1 cellular context compared by ENCODE assay signal in the genomic region with DNA sequence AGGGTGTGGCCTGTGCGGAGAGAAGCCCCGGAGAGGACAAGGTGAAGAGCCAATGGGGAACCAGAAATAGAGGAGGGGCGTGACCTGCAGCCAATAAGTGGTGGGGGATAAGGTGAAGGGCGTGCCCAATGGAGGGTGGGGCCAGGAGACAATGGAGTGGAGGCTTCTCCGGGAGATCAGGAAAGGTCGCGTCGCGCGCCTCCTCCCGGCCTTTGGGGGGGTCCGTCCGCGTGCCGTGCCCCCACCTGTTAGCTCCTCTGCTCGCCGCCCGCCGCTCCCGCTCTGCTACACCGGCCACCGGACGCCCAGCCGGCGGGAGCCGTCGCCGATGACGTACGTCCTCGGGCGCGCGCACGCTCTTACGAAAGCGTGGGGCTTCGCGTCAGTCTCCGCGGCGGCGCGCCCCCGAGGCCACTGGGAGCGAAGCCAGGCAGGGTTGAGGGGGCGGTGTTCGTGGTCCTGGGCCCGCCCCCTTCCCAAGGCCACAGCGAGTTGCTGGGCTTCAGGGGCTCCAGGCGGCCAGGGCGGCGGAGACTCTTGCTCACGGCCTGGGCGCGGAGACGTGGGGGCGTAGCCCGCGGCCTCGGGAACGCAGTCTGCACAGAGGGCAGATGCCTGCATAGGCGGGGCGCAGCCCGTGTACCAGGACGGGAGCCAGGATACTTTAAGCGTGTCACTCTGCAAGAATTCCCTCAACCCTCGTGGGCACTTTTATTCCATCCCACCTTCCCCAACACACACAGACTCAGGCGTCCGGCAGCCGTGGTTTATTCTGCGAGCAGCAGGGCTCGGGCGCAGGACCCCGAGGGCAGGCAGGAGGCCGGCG.
TF ChIP-seq lines count a peak whose summit lies in the region.

A gene (minus strand): TSS at position 337 of the 826 bp plus-strand sequence. CDS start 3,353 bp downstream, outside the sequence.

TF ChIP-seq in HepG2, 621 proteins besides CTCF, POLR2A, EP300 and RAD21 (continued from another document and continues in another):
- TF ChIP-seq, protein P1, sequence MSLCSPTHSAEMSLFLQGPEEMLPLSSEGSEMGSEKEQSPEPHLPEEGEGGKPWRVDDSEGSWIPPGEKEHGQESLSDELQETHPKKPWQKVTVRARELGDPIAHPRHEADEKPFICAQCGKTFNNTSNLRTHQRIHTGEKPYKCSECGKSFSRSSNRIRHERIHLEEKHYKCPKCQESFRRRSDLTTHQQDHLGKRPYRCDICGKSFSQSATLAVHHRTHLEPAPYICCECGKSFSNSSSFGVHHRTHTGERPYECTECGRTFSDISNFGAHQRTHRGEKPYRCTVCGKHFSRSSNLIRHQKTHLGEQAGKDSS (CRISPR knock-in tag; IDR thresholded peaks at IDR 0.05; ENCODE audit: borderline replicate concordance, low read depth): peak; percentile 41
- TF ChIP-seq ZNF263 (CRISPR knock-in tag; IDR thresholded peaks at IDR 0.05) (no peak), MYNN (CRISPR knock-in tag; IDR thresholded peaks at IDR 0.05; ENCODE audit: low read depth) (no peak; the same call in 1 of the 2 replicates), ZFY (CRISPR knock-in tag; IDR thresholded peaks at IDR 0.05) (peak; percentile 59), ZMYM4 (CRISPR knock-in tag; IDR thresholded peaks at IDR 0.05) (no peak; the same call in 1 of the 2 replicates), ZNF552 (CRISPR knock-in tag; IDR thresholded peaks at IDR 0.05; ENCODE audit: borderline replicate concordance) (no peak), FOXO1 (CRISPR knock-in tag; IDR thresholded peaks at IDR 0.05) (peak; percentile 71; the same call in 1 of the 2 replicates), ZNF782 (CRISPR knock-in tag; IDR thresholded peaks at IDR 0.05; ENCODE audit: borderline replicate concordance) (peak; percentile 93; the same call in 1 of the 2 replicates), ZNF562 (CRISPR knock-in tag; IDR thresholded peaks at IDR 0.05; ENCODE audit: borderline replicate concordance) (no peak), CENPT (CRISPR knock-in tag; IDR thresholded peaks at IDR 0.05; ENCODE audit: low read depth) (no peak), NR2F6 (IDR thresholded peaks at IDR 0.05) (no peak), NR2F6 (CRISPR knock-in tag; IDR thresholded peaks at IDR 0.05) (no peak), NFRKB (IDR thresholded peaks at IDR 0.05) (no peak), MTF1 (CRISPR knock-in tag; IDR thresholded peaks at IDR 0.05) (no peak), ZBTB20 (CRISPR knock-in tag; IDR thresholded peaks at IDR 0.05; ENCODE audit: borderline replicate concordance, low read depth) (peak; percentile 7; the same call in 1 of the 2 replicates), FOXK2 (IDR thresholded peaks at IDR 0.05) (peak; percentile 37; the same call in 1 of the 2 replicates), ZNF446 (CRISPR knock-in tag; IDR thresholded peaks at IDR 0.05) (no peak), ZIK1 (CRISPR knock-in tag; IDR thresholded peaks at IDR 0.05; ENCODE audit: borderline replicate concordance, low read depth) (no peak; the same call in 1 of the 2 replicates), ZNF781 (CRISPR knock-in tag; IDR thresholded peaks at IDR 0.05; ENCODE audit: borderline replicate concordance, not compliant biosample characterization) (no peak), ZNF747 (CRISPR knock-in tag; IDR thresholded peaks at IDR 0.05; ENCODE audit: borderline replicate concordance) (no peak; the same call in 1 of the 2 replicates), RFX1 (IDR thresholded peaks at IDR 0.05) (no peak), ZBTB38 (CRISPR knock-in tag; IDR thresholded peaks at IDR 0.05) (peak; percentile 67), NCOA1 (CRISPR knock-in tag; IDR thresholded peaks at IDR 0.05) (no peak), ETV6 (CRISPR knock-in tag; conservative IDR thresholded peaks at IDR 0.05) (no peak; the same call in 1 of the 2 replicates), ZNF337 (CRISPR knock-in tag; IDR thresholded peaks at IDR 0.05; ENCODE audit: borderline replicate concordance, low read depth) (no peak), LCORL (IDR thresholded peaks at IDR 0.05) (no peak), LCORL (CRISPR knock-in tag; IDR thresholded peaks at IDR 0.05) (peak; percentile 92), ZFP36 (IDR thresholded peaks at IDR 0.05; ENCODE audit: borderline replicate concordance, low read depth, low read length, partially characterized antibody) (no peak), WIZ (CRISPR knock-in tag; IDR thresholded peaks at IDR 0.05) (peak; percentile 96; the same call in 1 of the 2 replicates)
- TF ChIP-seq, protein P2, sequence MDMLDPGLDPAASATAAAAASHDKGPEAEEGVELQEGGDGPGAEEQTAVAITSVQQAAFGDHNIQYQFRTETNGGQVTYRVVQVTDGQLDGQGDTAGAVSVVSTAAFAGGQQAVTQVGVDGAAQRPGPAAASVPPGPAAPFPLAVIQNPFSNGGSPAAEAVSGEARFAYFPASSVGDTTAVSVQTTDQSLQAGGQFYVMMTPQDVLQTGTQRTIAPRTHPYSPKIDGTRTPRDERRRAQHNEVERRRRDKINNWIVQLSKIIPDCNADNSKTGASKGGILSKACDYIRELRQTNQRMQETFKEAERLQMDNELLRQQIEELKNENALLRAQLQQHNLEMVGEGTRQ (IDR thresholded peaks at IDR 0.05; ENCODE audit: low read depth, low read length): no peak
- TF ChIP-seq, protein P2 (CRISPR knock-in tag; IDR thresholded peaks at IDR 0.05; ENCODE audit: borderline replicate concordance): no peak
- TF ChIP-seq, protein P3, sequence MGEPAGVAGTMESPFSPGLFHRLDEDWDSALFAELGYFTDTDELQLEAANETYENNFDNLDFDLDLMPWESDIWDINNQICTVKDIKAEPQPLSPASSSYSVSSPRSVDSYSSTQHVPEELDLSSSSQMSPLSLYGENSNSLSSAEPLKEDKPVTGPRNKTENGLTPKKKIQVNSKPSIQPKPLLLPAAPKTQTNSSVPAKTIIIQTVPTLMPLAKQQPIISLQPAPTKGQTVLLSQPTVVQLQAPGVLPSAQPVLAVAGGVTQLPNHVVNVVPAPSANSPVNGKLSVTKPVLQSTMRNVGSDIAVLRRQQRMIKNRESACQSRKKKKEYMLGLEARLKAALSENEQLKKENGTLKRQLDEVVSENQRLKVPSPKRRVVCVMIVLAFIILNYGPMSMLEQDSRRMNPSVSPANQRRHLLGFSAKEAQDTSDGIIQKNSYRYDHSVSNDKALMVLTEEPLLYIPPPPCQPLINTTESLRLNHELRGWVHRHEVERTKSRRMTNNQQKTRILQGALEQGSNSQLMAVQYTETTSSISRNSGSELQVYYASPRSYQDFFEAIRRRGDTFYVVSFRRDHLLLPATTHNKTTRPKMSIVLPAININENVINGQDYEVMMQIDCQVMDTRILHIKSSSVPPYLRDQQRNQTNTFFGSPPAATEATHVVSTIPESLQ (CRISPR knock-in tag; conservative IDR thresholded peaks at IDR 0.05): no peak
- TF ChIP-seq, protein P4, sequence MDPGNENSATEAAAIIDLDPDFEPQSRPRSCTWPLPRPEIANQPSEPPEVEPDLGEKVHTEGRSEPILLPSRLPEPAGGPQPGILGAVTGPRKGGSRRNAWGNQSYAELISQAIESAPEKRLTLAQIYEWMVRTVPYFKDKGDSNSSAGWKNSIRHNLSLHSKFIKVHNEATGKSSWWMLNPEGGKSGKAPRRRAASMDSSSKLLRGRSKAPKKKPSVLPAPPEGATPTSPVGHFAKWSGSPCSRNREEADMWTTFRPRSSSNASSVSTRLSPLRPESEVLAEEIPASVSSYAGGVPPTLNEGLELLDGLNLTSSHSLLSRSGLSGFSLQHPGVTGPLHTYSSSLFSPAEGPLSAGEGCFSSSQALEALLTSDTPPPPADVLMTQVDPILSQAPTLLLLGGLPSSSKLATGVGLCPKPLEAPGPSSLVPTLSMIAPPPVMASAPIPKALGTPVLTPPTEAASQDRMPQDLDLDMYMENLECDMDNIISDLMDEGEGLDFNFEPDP (CRISPR knock-in tag; conservative IDR thresholded peaks at IDR 0.05): no peak
- TF ChIP-seq, protein P5, sequence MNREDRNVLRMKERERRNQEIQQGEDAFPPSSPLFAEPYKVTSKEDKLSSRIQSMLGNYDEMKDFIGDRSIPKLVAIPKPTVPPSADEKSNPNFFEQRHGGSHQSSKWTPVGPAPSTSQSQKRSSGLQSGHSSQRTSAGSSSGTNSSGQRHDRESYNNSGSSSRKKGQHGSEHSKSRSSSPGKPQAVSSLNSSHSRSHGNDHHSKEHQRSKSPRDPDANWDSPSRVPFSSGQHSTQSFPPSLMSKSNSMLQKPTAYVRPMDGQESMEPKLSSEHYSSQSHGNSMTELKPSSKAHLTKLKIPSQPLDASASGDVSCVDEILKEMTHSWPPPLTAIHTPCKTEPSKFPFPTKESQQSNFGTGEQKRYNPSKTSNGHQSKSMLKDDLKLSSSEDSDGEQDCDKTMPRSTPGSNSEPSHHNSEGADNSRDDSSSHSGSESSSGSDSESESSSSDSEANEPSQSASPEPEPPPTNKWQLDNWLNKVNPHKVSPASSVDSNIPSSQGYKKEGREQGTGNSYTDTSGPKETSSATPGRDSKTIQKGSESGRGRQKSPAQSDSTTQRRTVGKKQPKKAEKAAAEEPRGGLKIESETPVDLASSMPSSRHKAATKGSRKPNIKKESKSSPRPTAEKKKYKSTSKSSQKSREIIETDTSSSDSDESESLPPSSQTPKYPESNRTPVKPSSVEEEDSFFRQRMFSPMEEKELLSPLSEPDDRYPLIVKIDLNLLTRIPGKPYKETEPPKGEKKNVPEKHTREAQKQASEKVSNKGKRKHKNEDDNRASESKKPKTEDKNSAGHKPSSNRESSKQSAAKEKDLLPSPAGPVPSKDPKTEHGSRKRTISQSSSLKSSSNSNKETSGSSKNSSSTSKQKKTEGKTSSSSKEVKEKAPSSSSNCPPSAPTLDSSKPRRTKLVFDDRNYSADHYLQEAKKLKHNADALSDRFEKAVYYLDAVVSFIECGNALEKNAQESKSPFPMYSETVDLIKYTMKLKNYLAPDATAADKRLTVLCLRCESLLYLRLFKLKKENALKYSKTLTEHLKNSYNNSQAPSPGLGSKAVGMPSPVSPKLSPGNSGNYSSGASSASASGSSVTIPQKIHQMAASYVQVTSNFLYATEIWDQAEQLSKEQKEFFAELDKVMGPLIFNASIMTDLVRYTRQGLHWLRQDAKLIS (CRISPR knock-in tag; IDR thresholded peaks at IDR 0.05): 0 out of 2 replicates have a peak, but pooled peaks have one; percentile 42
- TF ChIP-seq, protein P6, sequence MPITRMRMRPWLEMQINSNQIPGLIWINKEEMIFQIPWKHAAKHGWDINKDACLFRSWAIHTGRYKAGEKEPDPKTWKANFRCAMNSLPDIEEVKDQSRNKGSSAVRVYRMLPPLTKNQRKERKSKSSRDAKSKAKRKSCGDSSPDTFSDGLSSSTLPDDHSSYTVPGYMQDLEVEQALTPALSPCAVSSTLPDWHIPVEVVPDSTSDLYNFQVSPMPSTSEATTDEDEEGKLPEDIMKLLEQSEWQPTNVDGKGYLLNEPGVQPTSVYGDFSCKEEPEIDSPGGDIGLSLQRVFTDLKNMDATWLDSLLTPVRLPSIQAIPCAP (CRISPR knock-in tag; IDR thresholded peaks at IDR 0.05; ENCODE audit: low read depth): no peak
- TF ChIP-seq, protein P7, sequence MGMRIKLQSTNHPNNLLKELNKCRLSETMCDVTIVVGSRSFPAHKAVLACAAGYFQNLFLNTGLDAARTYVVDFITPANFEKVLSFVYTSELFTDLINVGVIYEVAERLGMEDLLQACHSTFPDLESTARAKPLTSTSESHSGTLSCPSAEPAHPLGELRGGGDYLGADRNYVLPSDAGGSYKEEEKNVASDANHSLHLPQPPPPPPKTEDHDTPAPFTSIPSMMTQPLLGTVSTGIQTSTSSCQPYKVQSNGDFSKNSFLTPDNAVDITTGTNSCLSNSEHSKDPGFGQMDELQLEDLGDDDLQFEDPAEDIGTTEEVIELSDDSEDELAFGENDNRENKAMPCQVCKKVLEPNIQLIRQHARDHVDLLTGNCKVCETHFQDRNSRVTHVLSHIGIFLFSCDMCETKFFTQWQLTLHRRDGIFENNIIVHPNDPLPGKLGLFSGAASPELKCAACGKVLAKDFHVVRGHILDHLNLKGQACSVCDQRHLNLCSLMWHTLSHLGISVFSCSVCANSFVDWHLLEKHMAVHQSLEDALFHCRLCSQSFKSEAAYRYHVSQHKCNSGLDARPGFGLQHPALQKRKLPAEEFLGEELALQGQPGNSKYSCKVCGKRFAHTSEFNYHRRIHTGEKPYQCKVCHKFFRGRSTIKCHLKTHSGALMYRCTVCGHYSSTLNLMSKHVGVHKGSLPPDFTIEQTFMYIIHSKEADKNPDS (CRISPR knock-in tag; IDR thresholded peaks at IDR 0.05): no peak; the same call in 1 of the 2 replicates
- TF ChIP-seq, protein P8, sequence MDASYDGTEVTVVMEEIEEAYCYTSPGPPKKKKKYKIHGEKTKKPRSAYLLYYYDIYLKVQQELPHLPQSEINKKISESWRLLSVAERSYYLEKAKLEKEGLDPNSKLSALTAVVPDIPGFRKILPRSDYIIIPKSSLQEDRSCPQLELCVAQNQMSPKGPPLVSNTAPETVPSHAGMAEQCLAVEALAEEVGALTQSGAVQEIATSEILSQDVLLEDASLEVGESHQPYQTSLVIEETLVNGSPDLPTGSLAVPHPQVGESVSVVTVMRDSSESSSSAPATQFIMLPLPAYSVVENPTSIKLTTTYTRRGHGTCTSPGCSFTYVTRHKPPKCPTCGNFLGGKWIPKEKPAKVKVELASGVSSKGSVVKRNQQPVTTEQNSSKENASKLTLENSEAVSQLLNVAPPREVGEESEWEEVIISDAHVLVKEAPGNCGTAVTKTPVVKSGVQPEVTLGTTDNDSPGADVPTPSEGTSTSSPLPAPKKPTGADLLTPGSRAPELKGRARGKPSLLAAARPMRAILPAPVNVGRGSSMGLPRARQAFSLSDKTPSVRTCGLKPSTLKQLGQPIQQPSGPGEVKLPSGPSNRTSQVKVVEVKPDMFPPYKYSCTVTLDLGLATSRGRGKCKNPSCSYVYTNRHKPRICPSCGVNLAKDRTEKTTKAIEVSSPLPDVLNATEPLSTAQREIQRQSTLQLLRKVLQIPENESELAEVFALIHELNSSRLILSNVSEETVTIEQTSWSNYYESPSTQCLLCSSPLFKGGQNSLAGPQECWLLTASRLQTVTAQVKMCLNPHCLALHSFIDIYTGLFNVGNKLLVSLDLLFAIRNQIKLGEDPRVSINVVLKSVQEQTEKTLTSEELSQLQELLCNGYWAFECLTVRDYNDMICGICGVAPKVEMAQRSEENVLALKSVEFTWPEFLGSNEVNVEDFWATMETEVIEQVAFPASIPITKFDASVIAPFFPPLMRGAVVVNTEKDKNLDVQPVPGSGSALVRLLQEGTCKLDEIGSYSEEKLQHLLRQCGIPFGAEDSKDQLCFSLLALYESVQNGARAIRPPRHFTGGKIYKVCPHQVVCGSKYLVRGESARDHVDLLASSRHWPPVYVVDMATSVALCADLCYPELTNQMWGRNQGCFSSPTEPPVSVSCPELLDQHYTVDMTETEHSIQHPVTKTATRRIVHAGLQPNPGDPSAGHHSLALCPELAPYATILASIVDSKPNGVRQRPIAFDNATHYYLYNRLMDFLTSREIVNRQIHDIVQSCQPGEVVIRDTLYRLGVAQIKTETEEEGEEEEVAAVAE (CRISPR knock-in tag; IDR thresholded peaks at IDR 0.05; ENCODE audit: borderline replicate concordance): peak; percentile 23; the same call in 1 of the 2 replicates
- TF ChIP-seq, protein P9, sequence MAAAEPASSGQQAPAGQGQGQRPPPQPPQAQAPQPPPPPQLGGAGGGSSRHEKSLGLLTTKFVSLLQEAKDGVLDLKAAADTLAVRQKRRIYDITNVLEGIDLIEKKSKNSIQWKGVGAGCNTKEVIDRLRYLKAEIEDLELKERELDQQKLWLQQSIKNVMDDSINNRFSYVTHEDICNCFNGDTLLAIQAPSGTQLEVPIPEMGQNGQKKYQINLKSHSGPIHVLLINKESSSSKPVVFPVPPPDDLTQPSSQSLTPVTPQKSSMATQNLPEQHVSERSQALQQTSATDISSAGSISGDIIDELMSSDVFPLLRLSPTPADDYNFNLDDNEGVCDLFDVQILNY (CRISPR knock-in tag; conservative IDR thresholded peaks at IDR 0.05): peak; percentile 46; the same call in 1 of the 2 replicates
